In the genomic region with DNA sequence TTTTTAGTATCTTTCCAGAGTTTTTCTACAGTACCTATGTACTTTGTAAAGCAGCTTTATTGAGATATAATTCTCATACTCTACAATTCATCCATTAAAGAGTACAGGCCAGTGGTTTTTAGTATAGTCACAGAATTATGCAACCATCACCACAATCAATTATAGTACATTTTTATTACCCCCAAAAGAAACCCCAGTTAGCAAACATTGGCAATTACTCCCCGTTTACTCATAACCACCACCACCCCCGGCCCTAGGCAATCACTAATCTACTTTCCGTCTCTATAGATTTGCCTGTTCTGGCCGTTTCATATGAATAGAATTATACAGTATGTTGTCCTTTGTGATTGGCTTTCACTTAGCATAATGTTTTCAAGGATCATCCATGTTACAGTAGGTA, we compare ENCODE assay signal across 30 cellular contexts.
DNase-seq lines count a peak whose midpoint lies in the region; ATAC-seq, FAIRE-seq and TF ChIP-seq lines count a peak whose summit lies in the region.
"Had no signal": no experiment of that assay in that cellular context is flagged by ENCODE, and none has a peak within 500 bp of the region (broad histone marks: within the 10 kb centered on the region; RNA-seq: fewer than 3 reads in every experiment).

No MANE protein-coding gene starts in this region.

- H3K9me3 ChIP-seq in breast epithelium = no peaks in the 10 kb centered on the region
- no peaks in the 10 kb centered on the region for H3K9me3 ChIP-seq in PC-3 (ENCODE audit: low read length)
- no peaks in the 10 kb centered on the region for H3K9me3 ChIP-seq in upper lobe of left lung
- H3K9me3 ChIP-seq: neutrophil, tibial artery had no signal

- H3K27me3 Mint-ChIP-seq in MCF 10A (ENCODE audit: insufficient read depth, unreplicated experiment) = no peaks in the 10 kb centered on the region
- H3K27me3 Mint-ChIP-seq: progenitor cell of endocrine pancreas had no signal

- H3K36me3 ChIP-seq in breast epithelium = no peaks in the 10 kb centered on the region
- H3K36me3 ChIP-seq in PC-3 (ENCODE audit: low read depth, low read length) = peaks cover 26% of the 10 kb centered on the region; the same call in 1 of the 2 replicates
- peaks cover 3% of the 10 kb centered on the region for H3K36me3 ChIP-seq in bronchial epithelial cell (ENCODE audit: control insufficient read depth, insufficient read depth, low read length)
- peaks cover 0 to 8% (median 0%) of the 10 kb centered on the region in 4 donors for H3K36me3 ChIP-seq in upper lobe of left lung
- H3K36me3 ChIP-seq: neutrophil had no signal

- CTCF ChIA-PET in MCF 10A (lab: Yijun Ruan, JAX) = interaction anchor here (1.2 to 2.4 kb wide), 2 partner anchors 258 to 275 kb away, joined by 8 to 17 read pairs; a partner anchor contains a TSS
- CTCF ChIA-PET in PC-3 (lab: Charles Lee) = no interaction called here

- peaks cover 21% of the 10 kb centered on the region for H3F3A ChIP-seq in PC-3 (ENCODE audit: low read length, unreplicated experiment)

- no peaks in the 10 kb centered on the region for H4K20me1 ChIP-seq in PC-3 (ENCODE audit: low read length)

- BruUV-seq in MCF 10A (replicated peaks; lab: Mats Ljungman, UMichigan) (no TSS peak), PC-3 (replicated peaks; lab: Mats Ljungman, UMichigan) (no TSS peak)

- H3K79me2 ChIP-seq in PC-3 (ENCODE audit: low read length) = no peaks in the 10 kb centered on the region

- H3K27ac ChIP-seq in breast epithelium (no peak overlapping the region), PC-3 (ENCODE audit: low read length) (peak overlapping the region; percentile 75), upper lobe of left lung (no peak overlapping the region)
- H3K27ac ChIP-seq: 22Rv1, neutrophil, skin epidermis, tibial artery had no signal

- H3K4me1 Mint-ChIP-seq in MCF 10A (ENCODE audit: insufficient read depth, unreplicated experiment) = peaks cover 47% of the 10 kb centered on the region
- H3K4me1 Mint-ChIP-seq: activated CD8-positive, alpha-beta memory T cell treated with anti-CD3 and anti-CD28 coated beads, Interleukin-2, amount 10 ng/mL, durations not matched to agents 7 days and 5 days; CD4-positive, CD25-positive, alpha-beta regulatory T cell; GM23338; naive B cell; stimulated activated naive CD8-positive, alpha-beta T cell treated with anti-CD3 and anti-CD28 coated beads, Interleukin-15, amount 100 ng/mL, for 72 hours; WTC11 had no signal

- TF ChIP-seq EP300 in upper lobe of left lung (IDR thresholded peaks at IDR 0.05) = no peak

- POLR2A ChIA-PET in MCF 10A (lab: Yijun Ruan, JAX) = interaction anchor here (2.4 to 3.9 kb wide), 5 partner anchors 15 to 258 kb away, joined by 23 to 60 read pairs (median 26); a partner anchor contains a TSS
- POLR2A ChIA-PET in PC-3 (lab: Charles Lee; ENCODE audit: unreplicated experiment) = no interaction called here

- intact Hi-C loops in MCF 10A (cut with micrococcal nuclease) = no loop called here
- intact Hi-C loops in breast epithelium (cut with DNase I; ENCODE audit: low total_unique reads) = no loop called here
- intact Hi-C loops in PC-3 (cut with micrococcal nuclease) = loop anchor here (5.0 kb wide), 1 partner anchor 80 kb away; no protein-coding TSS in a partner anchor

- H3K9me2 ChIP-seq in PC-3 (replicated peaks; ENCODE audit: low read length) = no peaks in the 10 kb centered on the region

- 80 to 92% methylated on average over 4 of the region's 4 CpGs for WGBS in upper lobe of left lung, 2 donors

- ATAC-seq in PC-3 = peak; percentile 53
- ATAC-seq in upper lobe of left lung (ENCODE audit: low FRiP score in 2 of 2) = no peak
- ATAC-seq: activated CD8-positive, alpha-beta memory T cell treated with anti-CD3 and anti-CD28 coated beads, Interleukin-2, amount 10 ng/mL, durations not matched to agents 7 days and 5 days; activated naive CD4-positive, alpha-beta T cell treated with anti-CD3 and anti-CD28 coated beads, Interleukin-2, amount 50 U/mL, for 72 hours; GM23338; left ventricle myocardium superior; stimulated activated naive CD8-positive, alpha-beta T cell treated with anti-CD3 and anti-CD28 coated beads, Interleukin-15, amount 100 ng/mL, for 72 hours; WTC11 had no signal

- H3K4me3 Mint-ChIP-seq in MCF 10A (ENCODE audit: unreplicated experiment) = no peak overlapping the region
- H3K4me3 Mint-ChIP-seq: activated CD8-positive, alpha-beta memory T cell treated with anti-CD3 and anti-CD28 coated beads, Interleukin-2, amount 10 ng/mL, durations not matched to agents 7 days and 5 days; CD4-positive, CD25-positive, alpha-beta regulatory T cell; GM23338; mesothelial cell of epicardium; naive B cell; stimulated activated naive CD8-positive, alpha-beta T cell treated with anti-CD3 and anti-CD28 coated beads, Interleukin-15, amount 100 ng/mL, for 72 hours; WTC11 had no signal

- FAIRE-seq in bronchial epithelial cell (lab: Jason Lieb, UNC) = no peak
- FAIRE-seq: D721Med, keratinocyte had no signal

- no peak overlapping the region; the same call in 1 of the 2 replicates for H3K9ac ChIP-seq in PC-3 (ENCODE audit: low read length)

- no peak for TF ChIP-seq CTCF in MCF 10A (IDR thresholded peaks at IDR 0.05; ENCODE audit: unreplicated experiment)
- no peak for TF ChIP-seq CTCF in breast epithelium (IDR thresholded peaks at IDR 0.05)
- TF ChIP-seq CTCF in PC-3 (conservative IDR thresholded peaks at IDR 0.05; ENCODE audit: low read depth, low read length) = no peak
- TF ChIP-seq CTCF in bronchial epithelial cell (IDR thresholded peaks at IDR 0.05; ENCODE audit: insufficient read depth, low read length, severe bottlenecking) = no peak
- TF ChIP-seq CTCF in upper lobe of left lung (IDR thresholded peaks at IDR 0.05) = no peak

- H3K4me1 ChIP-seq in breast epithelium (peaks cover 7 to 14% of the 10 kb centered on the region in 2 donors), PC-3 (ENCODE audit: insufficient read depth, low read length) (peaks cover 65% of the 10 kb centered on the region), upper lobe of left lung (no peaks in the 10 kb centered on the region)

- no peak overlapping the region for H2AFZ ChIP-seq in PC-3 (ENCODE audit: low read length)
- H2AFZ ChIP-seq: GM23338 had no signal

- H3K27me3 ChIP-seq in breast epithelium (no peaks in the 10 kb centered on the region), PC-3 (ENCODE audit: low read length) (no peaks in the 10 kb centered on the region), bronchial epithelial cell (ENCODE audit: control insufficient read depth, insufficient read depth, low read length) (no peaks in the 10 kb centered on the region), upper lobe of left lung (no peaks in the 10 kb centered on the region)
- H3K27me3 ChIP-seq: neutrophil, tibial artery had no signal

- peak overlapping the region; percentile 88 for H3K27ac Mint-ChIP-seq in MCF 10A (ENCODE audit: low read depth, unreplicated experiment)
- H3K27ac Mint-ChIP-seq: activated CD8-positive, alpha-beta memory T cell treated with anti-CD3 and anti-CD28 coated beads, Interleukin-2, amount 10 ng/mL, durations not matched to agents 7 days and 5 days; activated naive CD4-positive, alpha-beta T cell treated with anti-CD3 and anti-CD28 coated beads, Interleukin-2, amount 50 U/mL, for 72 hours; CD4-positive, CD25-positive, alpha-beta regulatory T cell; GM23338; mesothelial cell of epicardium; progenitor cell of endocrine pancreas; stimulated activated naive CD8-positive, alpha-beta T cell treated with anti-CD3 and anti-CD28 coated beads, Interleukin-15, amount 100 ng/mL, for 72 hours; WTC11 had no signal

- DNase-seq in MCF 10A (ENCODE audit: unreplicated experiment) = peak; percentile 51
- DNase-seq in breast epithelium (ENCODE audit: low spot score in 2 of 2) = no peak
- DNase-seq in PC-3 = peak; percentile 89
- peak; percentile 45 for DNase-seq in bronchial epithelial cell (ENCODE audit: low read depth)
- DNase-seq in stromal cell of bone marrow (ENCODE audit: low read depth) = peak; percentile 56
- DNase-seq in globus pallidus (ENCODE audit: low spot score) = no peak
- DNase-seq in upper lobe of left lung = no peak
- no peak for DNase-seq in GOT3 (lab: John Stamatoyannopoulos, UW)
- DNase-seq: activated CD4-positive, alpha-beta T cell treated with anti-CD3 and anti-CD28 coated beads, Interleukin-2, amount 50 U/mL, for 1 hour; activated CD8-positive, alpha-beta memory T cell treated with anti-CD3 and anti-CD28 coated beads, Interleukin-2, amount 10 ng/mL, durations not matched to agents 7 days and 5 days; anterior cingulate cortex; CD4-positive, CD25-positive, alpha-beta regulatory T cell; glutamatergic neuron; left ventricle myocardium superior; naive B cell; NCI-H1436; NCI-H82; stimulated activated CD8-positive, alpha-beta memory T cell treated with anti-CD3 and anti-CD28 coated beads, Interleukin-4, amount 100 ng/mL, for 48 hours; stimulated activated naive CD8-positive, alpha-beta T cell treated with anti-CD3 and anti-CD28 coated beads, Interleukin-15, amount 100 ng/mL, for 72 hours; tibial artery had no signal

- TF ChIP-seq POLR2A in breast epithelium (IDR thresholded peaks at IDR 0.05) = no peak
- no peak for TF ChIP-seq POLR2A in upper lobe of left lung (IDR thresholded peaks at IDR 0.05)

- no peaks in the 10 kb centered on the region for H3K9me3 Mint-ChIP-seq in MCF 10A (ENCODE audit: unreplicated experiment)
- H3K9me3 Mint-ChIP-seq: activated naive CD4-positive, alpha-beta T cell treated with anti-CD3 and anti-CD28 coated beads, Interleukin-2, amount 50 U/mL, for 72 hours; GM23338; mesothelial cell of epicardium; stimulated activated naive CD8-positive, alpha-beta T cell treated with anti-CD3 and anti-CD28 coated beads, Interleukin-15, amount 100 ng/mL, for 72 hours; WTC11 had no signal

- H3K4me2 ChIP-seq in PC-3 (ENCODE audit: low read length) = peak overlapping the region; percentile 70
- H3K4me2 ChIP-seq: GM23338 had no signal

- H3K4me3 ChIP-seq in breast epithelium (no peak overlapping the region), PC-3 (ENCODE audit: low read length) (peak overlapping the region; percentile 25; the same call in 1 of the 2 replicates), bronchial epithelial cell (ENCODE audit: low read depth, low read length) (no peak overlapping the region), upper lobe of left lung (no peak overlapping the region)
- H3K4me3 ChIP-seq: GM23338, skin epidermis, tibial artery had no signal

- peaks cover 34% of the 10 kb centered on the region for H3K36me3 Mint-ChIP-seq in MCF 10A (ENCODE audit: insufficient read depth, unreplicated experiment)
- H3K36me3 Mint-ChIP-seq: activated CD8-positive, alpha-beta memory T cell treated with anti-CD3 and anti-CD28 coated beads, Interleukin-2, amount 10 ng/mL, durations not matched to agents 7 days and 5 days; activated naive CD4-positive, alpha-beta T cell treated with anti-CD3 and anti-CD28 coated beads, Interleukin-2, amount 50 U/mL, for 72 hours; CD4-positive, CD25-positive, alpha-beta regulatory T cell; naive B cell had no signal

Comparison
In these comparisons a context has a peak if more than half of its experiments do, and no peak if none do; other contexts are left out.
1. DNase-seq: peak in MCF 10A (single experiment), PC-3 (single experiment), bronchial epithelial cell (single experiment) and stromal cell of bone marrow (single experiment); none in breast epithelium (0 of 2), globus pallidus (single experiment), upper lobe of left lung (0 of 2) and GOT3 (single experiment).